Comparison of ENCODE assay signal across 8 cellular contexts in genomic region chr1:145858238-145858936, GRCh38. TPM values are rescaled to one million over a fixed set of nuclear protein-coding genes. Genes with fewer than 3 reads are reported as not detected.
DNase-seq lines count a peak whose midpoint lies in the region; ATAC-seq and TF ChIP-seq lines count a peak whose summit lies in the region.

No MANE protein-coding gene starts in this region.

- H3K79me2 ChIP-seq in mesendoderm (ENCODE audit: control insufficient read depth, insufficient read depth, low read length) = peaks cover 2% of the 10 kb centered on the region

- H2AK5ac ChIP-seq in mesendoderm (ENCODE audit: low read length) = no peak overlapping the region

- POLR2A ChIA-PET in BJ (lab: Charles Lee) = interaction anchor here (0.6 to 1.8 kb wide), 6 partner anchors 9 to 159 kb away, joined by 3 to 11 read pairs (median 4); partner anchors contain the start of gene PEX11B

- peaks cover 9% of the 10 kb centered on the region for H3K79me1 ChIP-seq in mesendoderm (ENCODE audit: low read length)

- H3K36me3 ChIP-seq in BJ (ENCODE audit: control insufficient read depth, insufficient read depth, low read length) (peaks cover 17% of the 10 kb centered on the region), mesendoderm (ENCODE audit: control insufficient read depth, insufficient read depth, low read length) (peaks cover 22% of the 10 kb centered on the region)

- H3K4me2 ChIP-seq in mesendoderm (ENCODE audit: low read length) = peak overlapping the region; percentile 61

- peak overlapping the region; percentile 66 for H3K4ac ChIP-seq in mesendoderm (ENCODE audit: low read depth, low read length)

- H3K4me1 ChIP-seq in mesendoderm (ENCODE audit: control insufficient read depth, low read depth, low read length) = peaks cover 5% of the 10 kb centered on the region

- H3K9ac ChIP-seq in mesendoderm (ENCODE audit: low read length) = peak overlapping the region; percentile 88

- peak overlapping the region; percentile 81 for H3K18ac ChIP-seq in mesendoderm (ENCODE audit: low read length)

- peak overlapping the region; percentile 96 for H3K56ac ChIP-seq in mesendoderm (ENCODE audit: low read length)

- ATAC-seq in GM19463 (IDR thresholded peaks at IDR 0.05; ENCODE audit: unreplicated experiment) (peak; percentile 17), HG02642 (IDR thresholded peaks at IDR 0.05; ENCODE audit: poor library complexity, unreplicated experiment) (no peak)

- peak overlapping the region; percentile 70 for H3K27ac ChIP-seq in mesendoderm (ENCODE audit: low read depth, low read length)

- H4K5ac ChIP-seq in mesendoderm (ENCODE audit: low read length) = no peak overlapping the region

- H4K8ac ChIP-seq in mesendoderm (ENCODE audit: low read depth, low read length) = no peak overlapping the region

- CTCF ChIA-PET in BJ (lab: Yijun Ruan, JAX) = interaction anchor here (0.6 to 10.2 kb wide), 11 partner anchors 10 to 1918 kb away, joined by 3 to 179 read pairs (median 4); partner anchors contain the start of genes ANKRD34A, ITGA10, NUDT17 and POLR3GL

- H2BK120ac ChIP-seq in mesendoderm (ENCODE audit: low read depth, low read length) = no peak overlapping the region

- no peak for DNase-seq in BJ (ENCODE audit: low read depth)
- peak; percentile 73 for DNase-seq in NCI-H146 (lab: John Stamatoyannopoulos, UW)
- peak; percentile 37 to 42 for DNase-seq in activated CD4-positive, alpha-beta T cell treated with anti-CD3 and anti-CD28 coated beads for 24 hours (ENCODE audit: low read depth in 2 of 2)
- DNase-seq in effector CD4-positive, alpha-beta T cell = peak; percentile 60
- DNase-seq in mesendoderm = peak; percentile 91
- peak; percentile 26 to 66 for DNase-seq in stimulated activated CD8-positive, alpha-beta memory T cell treated with anti-CD3 and anti-CD28 coated beads, Interleukin-7, amount 100 ng/mL, for 4 hours (ENCODE audit: low read depth in 2 of 2)

- WGBS in mesendoderm (ENCODE audit: extremely low coverage, insufficient coverage, low lambda C conversion rate) = no CpG with 5 or more reads among the region's 41 CpGs

- H2BK15ac ChIP-seq in mesendoderm (replicated peaks; ENCODE audit: low read depth) = no peak overlapping the region

- peak overlapping the region; percentile 88 for H2BK5ac ChIP-seq in mesendoderm (ENCODE audit: low read length)

- 0 out of 2 replicates have a peak, but pooled peaks have one; percentile 1 for TF ChIP-seq CTCF in BJ (IDR thresholded peaks at IDR 0.05; ENCODE audit: insufficient read depth, low read depth, low read length)

- H3K27me3 ChIP-seq in BJ (ENCODE audit: control insufficient read depth, insufficient read depth, low read length) = no peaks in the 10 kb centered on the region
- H3K27me3 ChIP-seq in mesendoderm (ENCODE audit: insufficient read depth, low read length, poor library complexity) = no peaks in the 10 kb centered on the region

- no peak overlapping the region for H3K23ac ChIP-seq in mesendoderm (ENCODE audit: low read length)

- peak overlapping the region; percentile 90 for H3K4me3 ChIP-seq in BJ (ENCODE audit: low read depth, low read length)
- peak overlapping the region; percentile 82 for H3K4me3 ChIP-seq in mesendoderm (ENCODE audit: low read length)

RNA-seq across cellular contexts. Expression of gene PIAS3, which starts 0.5 kb away (rescaled TPM):
- 30.0 and 38.0 TPM in 2 replicates for polyA plus RNA-seq in BJ (2011; rRNA removed)
- polyA minus RNA-seq in BJ (2011; rRNA and poly(A)+ RNA removed) = 27.3 and 28.8 TPM in 2 replicates
- polyA plus RNA-seq in mesendoderm (2013, experiment 1 of 2) = 31.2 TPM
- 29.8 TPM for polyA plus RNA-seq in mesendoderm (2013, experiment 2 of 2)

RNA-seq across cellular contexts. Expression of gene NUDT17, which starts 13.0 kb away (rescaled TPM):
- polyA plus RNA-seq in BJ (2011; rRNA removed) = 4.3 and 4.5 TPM in 2 replicates
- polyA minus RNA-seq in BJ (2011; rRNA and poly(A)+ RNA removed) = 1.3 and 1.8 TPM in 2 replicates
- polyA plus RNA-seq in mesendoderm (2013, experiment 1 of 2) = 3.1 TPM
- 3.7 TPM for polyA plus RNA-seq in mesendoderm (2013, experiment 2 of 2)

RNA-seq across cellular contexts. Expression of gene ANKRD35, which starts 27.3 kb away (rescaled TPM):
- polyA plus RNA-seq in BJ (2011; rRNA removed) = 1.4 and 1.5 TPM in 2 replicates
- 0.26 and 0.28 TPM in 2 replicates for polyA minus RNA-seq in BJ (2011; rRNA and poly(A)+ RNA removed)
- polyA plus RNA-seq in mesendoderm (2013, experiment 1 of 2) = 0.80 TPM
- 0.78 TPM for polyA plus RNA-seq in mesendoderm (2013, experiment 2 of 2)

RNA-seq across cellular contexts. Expression of gene POLR3C, which starts 34.4 kb away (rescaled TPM):
- 56.7 and 58.5 TPM in 2 replicates for polyA plus RNA-seq in BJ (2011; rRNA removed)
- polyA minus RNA-seq in BJ (2011; rRNA and poly(A)+ RNA removed) = 35.8 and 54.9 TPM in 2 replicates
- 27.9 TPM for polyA plus RNA-seq in mesendoderm (2013, experiment 1 of 2)
- 27.1 TPM for polyA plus RNA-seq in mesendoderm (2013, experiment 2 of 2)

RNA-seq across cellular contexts. Expression of gene RNF115, which starts 34.5 kb away (rescaled TPM):
- polyA plus RNA-seq in BJ (2011; rRNA removed) = 13.4 and 18.3 TPM in 2 replicates
- polyA minus RNA-seq in BJ (2011; rRNA and poly(A)+ RNA removed) = 8.2 and 9.1 TPM in 2 replicates
- polyA plus RNA-seq in mesendoderm (2013, experiment 1 of 2) = 11.8 TPM
- 11.8 TPM for polyA plus RNA-seq in mesendoderm (2013, experiment 2 of 2)
